ENCODE assay signal across 8 cellular contexts in the genomic region with DNA sequence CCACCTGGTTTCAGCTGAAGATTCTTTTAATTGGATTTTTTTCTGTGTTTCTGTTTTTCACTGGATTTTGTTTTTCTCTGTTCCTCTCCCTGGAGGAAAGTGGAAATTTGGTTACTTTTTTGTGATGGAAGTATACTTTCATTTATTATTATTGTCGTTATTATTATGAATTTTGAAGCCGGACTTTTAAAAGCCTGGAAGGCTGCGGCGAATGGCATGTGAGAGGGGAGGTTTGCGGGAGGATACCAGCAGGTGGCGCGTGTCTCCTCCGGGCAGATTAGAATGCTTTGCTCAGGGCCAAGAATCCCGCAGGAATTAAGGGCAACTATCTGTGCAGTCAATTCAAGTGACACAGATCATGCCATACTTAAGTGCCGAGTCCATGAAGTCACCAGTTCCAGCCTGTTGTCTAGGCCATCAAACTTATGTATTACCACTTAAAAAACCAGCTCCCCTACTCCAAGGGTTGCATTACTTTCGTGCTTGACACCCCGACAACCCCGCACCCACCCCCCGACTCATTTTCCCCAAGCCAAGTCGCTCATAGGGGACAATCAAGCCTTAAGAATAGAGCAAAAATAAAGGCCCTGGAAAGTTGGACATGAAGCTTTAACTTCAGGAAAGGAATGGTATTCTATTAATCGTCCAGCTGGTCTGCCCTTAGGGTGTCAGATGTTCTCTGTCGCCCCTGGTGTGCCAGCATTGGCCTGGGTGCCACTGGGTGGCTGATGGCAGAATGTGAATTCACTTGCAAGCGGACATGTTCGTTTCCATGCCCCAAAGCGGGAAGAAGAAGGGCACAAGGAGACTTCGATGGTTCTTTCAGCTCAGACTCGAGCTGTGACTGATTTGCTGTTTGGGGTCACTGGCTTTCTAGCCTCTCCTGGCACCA. TPM values are rescaled to one million over a fixed set of nuclear protein-coding genes. Genes with fewer than 3 reads are reported as not detected.
A peak's percentile ranks its signal among the peaks of the same experiment; 100 is the strongest.
DNase-seq lines count a peak whose midpoint lies in the region; ATAC-seq and TF ChIP-seq lines count a peak whose summit lies in the region.

No MANE protein-coding gene starts in this region.

- TF ChIP-seq CTCF in GM06990 (IDR thresholded peaks at IDR 0.05; ENCODE audit: insufficient read depth, low read length, poor library complexity, severe bottlenecking) (peak; percentile 91), astrocyte of the spinal cord (IDR thresholded peaks at IDR 0.05; ENCODE audit: low read depth, low read length) (peak; percentile 93), sigmoid colon (IDR thresholded peaks at IDR 0.05) (peak; percentile 65 to 85 (median 78))

- no peaks in the 10 kb centered on the region for H3K9me3 Mint-ChIP-seq in T-helper 1 cell treated with Interleukin-12 subunit alpha and Interleukin-12 subunit beta and Interleukin-4 antibody, amounts not matched to agents 30 μg/mL and 1 μg/mL, for 36 hours

- H3K9me3 ChIP-seq in iPS DF 6.9 (ENCODE audit: control insufficient read depth, insufficient read depth, low read length) (no peaks in the 10 kb centered on the region), sigmoid colon (no peaks in the 10 kb centered on the region)

- TF ChIP-seq POLR2A in sigmoid colon (IDR thresholded peaks at IDR 0.05), result no peak

- no peaks in the 10 kb centered on the region for H3K36me3 ChIP-seq in GM06990 (ENCODE audit: control insufficient read depth, insufficient read depth, low read length)
- no peaks in the 10 kb centered on the region for H3K36me3 ChIP-seq in iPS DF 6.9 (ENCODE audit: control insufficient read depth, insufficient read depth, low read length)
- H3K36me3 ChIP-seq in sigmoid colon, result no peaks in the 10 kb centered on the region

- H3K36me3 Mint-ChIP-seq in T-helper 1 cell treated with Interleukin-12 subunit alpha and Interleukin-12 subunit beta and Interleukin-4 antibody, amounts not matched to agents 30 μg/mL and 1 μg/mL, for 36 hours (ENCODE audit: low read depth), result no peaks in the 10 kb centered on the region

- intact Hi-C loops in sigmoid colon (cut with DNase I), result loop anchor here (1.0 to 5.0 kb wide), 5 partner anchors 65 to 245 kb away; partner anchors contain the start of gene ESD

- TF ChIP-seq EP300 in sigmoid colon (IDR thresholded peaks at IDR 0.05), result no peak

- no CpG with 5 or more reads among the region's 22 CpGs for WGBS in iPS DF 6.9 (ENCODE audit: insufficient coverage, insufficient read length)
- 24 to 42% methylated on average over 22 of the region's 22 CpGs for WGBS in sigmoid colon, 2 donors

- H3K27me3 ChIP-seq in GM06990 (replicated peaks; ENCODE audit: control insufficient read depth, insufficient read depth, low read length), result no peaks in the 10 kb centered on the region
- no peaks in the 10 kb centered on the region; the same call in 1 of the 2 replicates for H3K27me3 ChIP-seq in iPS DF 6.9 (ENCODE audit: control insufficient read depth, insufficient read depth, low read length)
- H3K27me3 ChIP-seq in sigmoid colon, result no peaks in the 10 kb centered on the region

- ATAC-seq in GM19328 (IDR thresholded peaks at IDR 0.05; ENCODE audit: unreplicated experiment) (no peak), HG02642 (IDR thresholded peaks at IDR 0.05; ENCODE audit: poor library complexity, unreplicated experiment) (no peak)

- H3K4me1 ChIP-seq in iPS DF 6.9 (ENCODE audit: control insufficient read depth, insufficient read depth, low read length), result peaks cover 3% of the 10 kb centered on the region; the same call in 1 of the 2 replicates
- peaks cover 0 to 38% (median 27%) of the 10 kb centered on the region in 4 donors for H3K4me1 ChIP-seq in sigmoid colon

- H3K27ac Mint-ChIP-seq in T-helper 1 cell treated with Interleukin-12 subunit alpha and Interleukin-12 subunit beta and Interleukin-4 antibody, amounts not matched to agents 30 μg/mL and 1 μg/mL, for 36 hours, result no peak overlapping the region

- H3K27me3 Mint-ChIP-seq in T-helper 1 cell treated with Interleukin-12 subunit alpha and Interleukin-12 subunit beta and Interleukin-4 antibody, amounts not matched to agents 30 μg/mL and 1 μg/mL, for 36 hours (ENCODE audit: low read depth), result peaks cover 20% of the 10 kb centered on the region

- H3K4me3 Mint-ChIP-seq in T-helper 1 cell treated with Interleukin-12 subunit alpha and Interleukin-12 subunit beta and Interleukin-4 antibody, amounts not matched to agents 30 μg/mL and 1 μg/mL, for 36 hours, result peak overlapping the region; percentile 92

- in situ Hi-C loops in astrocyte of the spinal cord (cut with HindIII; ENCODE audit: low sequenced_read_pairs), result no loop called here

- H3K27ac ChIP-seq in iPS DF 6.9 (ENCODE audit: low read length), result no peak overlapping the region
- H3K27ac ChIP-seq in sigmoid colon, result peak overlapping the region; percentile 93 to 97 (median 94)

- DNase-seq in GM06990 (ENCODE audit: extremely low read depth, insufficient read length) (no peak), NCI-H1105 (lab: John Stamatoyannopoulos, UW) (peak; percentile 42), astrocyte of the spinal cord (ENCODE audit: low read depth, low spot score) (peak; percentile 64), iPS DF 6.9 (ENCODE audit: low read depth, low spot score) (peak; percentile 47), sigmoid colon (peak; percentile 90)

- H3K4me3 ChIP-seq in GM06990 (replicated peaks; ENCODE audit: low read depth, low read length), result peak overlapping the region; percentile 100
- H3K4me3 ChIP-seq in astrocyte of the spinal cord (ENCODE audit: low read depth, low read length), result no peak overlapping the region
- H3K4me3 ChIP-seq in iPS DF 6.9 (ENCODE audit: low read length), result no peak overlapping the region
- peak overlapping the region; percentile 79 to 98 (median 93) for H3K4me3 ChIP-seq in sigmoid colon

- peaks cover 29% of the 10 kb centered on the region for H3K4me1 Mint-ChIP-seq in T-helper 1 cell treated with Interleukin-12 subunit alpha and Interleukin-12 subunit beta and Interleukin-4 antibody, amounts not matched to agents 30 μg/mL and 1 μg/mL, for 36 hours (ENCODE audit: low read depth)

RNA-seq across cellular contexts. Expression of gene LRCH1, which starts 1.3 kb away (rescaled TPM):
- total RNA-seq in sigmoid colon, result 10 to 100 TPM; 32.4 to 54.0 (median 40.7) TPM
- 1 to 10 TPM; 4.2 to 8.4 (median 5.1) TPM for polyA plus RNA-seq in sigmoid colon

Comparison
In these comparisons a context has a peak if more than half of its experiments do, and no peak if none do; other contexts are left out.
1. H3K4me3 ChIP-seq: peak in GM06990 (single experiment) and sigmoid colon (4 of 4); none in astrocyte of the spinal cord (single experiment) and iPS DF 6.9 (single experiment).
2. Peak in every context shown above with its lines, with median percentiles within 50 percentile points of each other: CTCF ChIP-seq.